Comparison of ENCODE assay signal across 17 cellular contexts in the genomic region with DNA sequence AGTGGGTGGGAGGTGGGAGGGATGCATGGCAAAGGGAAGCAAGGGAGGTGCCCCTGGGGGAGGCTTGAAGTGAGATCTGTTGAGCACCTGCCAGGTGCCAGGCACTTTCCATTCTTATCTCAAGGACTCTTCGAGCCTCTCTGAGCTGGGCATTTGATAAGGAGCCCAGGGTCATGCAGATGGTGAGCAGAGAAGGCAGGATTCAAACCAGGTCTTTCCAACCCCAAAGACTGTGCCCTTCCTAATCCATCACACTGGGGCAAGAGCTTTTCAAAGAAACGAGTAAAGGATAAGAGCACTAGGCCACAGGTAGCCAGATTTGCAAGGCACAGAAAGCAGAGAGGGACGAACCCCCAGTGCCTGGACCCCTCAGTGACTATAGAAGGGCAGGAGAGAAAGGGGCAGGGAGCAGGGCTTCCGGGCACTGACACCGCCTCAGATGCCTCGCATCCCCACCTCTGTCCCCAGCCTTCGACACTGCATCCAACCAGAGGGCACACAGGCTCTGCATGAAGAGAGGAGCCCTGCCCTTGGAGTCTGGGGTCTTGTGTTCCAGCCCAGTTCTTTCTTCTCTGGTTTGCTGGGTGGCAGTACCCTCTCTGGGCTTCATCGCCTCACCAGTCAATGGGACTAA. TPM values are rescaled to one million over a fixed set of nuclear protein-coding genes. Genes with fewer than 3 reads are reported as not detected.
DNase-seq lines count a peak whose midpoint lies in the region; ATAC-seq, FAIRE-seq and TF ChIP-seq lines count a peak whose summit lies in the region.
"Had no signal": no experiment of that assay in that cellular context is flagged by ENCODE, and none has a peak within 500 bp of the region (broad histone marks: within the 10 kb centered on the region; RNA-seq: fewer than 3 reads in every experiment).

No MANE protein-coding gene starts in this region.

- H3K56ac ChIP-seq in IMR-90 (ENCODE audit: extremely low read depth, insufficient read depth, low read length) (no peak overlapping the region), H1 (replicated peaks; ENCODE audit: insufficient read length, low read depth, low read length) (no peak overlapping the region)

- H2AK5ac ChIP-seq in IMR-90 (ENCODE audit: low read depth, low read length) (no peak overlapping the region), H1 (ENCODE audit: low read depth, low read length) (peak overlapping the region; percentile 1; the same call in 1 of the 2 replicates)

- H3K79me2 ChIP-seq in H1 (ENCODE audit: control insufficient read depth in 1 of 2, insufficient read depth in 2 of 2, low read length in 2 of 2) = no peaks in the 10 kb centered on the region

- peaks cover 13 to 16% of the 10 kb centered on the region in 2 donors for H3K27me3 Mint-ChIP-seq in natural killer cell treated with Interleukin-12 subunit alpha and Interleukin-12 subunit beta and Interleukin-15 and Interleukin-18, amount 100 ng/mL, for 72 hours

- TF ChIP-seq RAD21 in IMR-90 (IDR thresholded peaks at IDR 0.05; ENCODE audit: low read length) (no peak), H1 (IDR thresholded peaks at IDR 0.05 in 1 of 2, conservative IDR thresholded peaks at IDR 0.05 in 1 of 2; ENCODE audit: low read depth in 2 of 2, low read length in 2 of 2) (no peak)

- no peak overlapping the region for H2BK5ac ChIP-seq in IMR-90 (ENCODE audit: low read depth, low read length, poor library complexity, severe bottlenecking)
- H2BK5ac ChIP-seq in H1 (ENCODE audit: low read depth, low read length) = no peak overlapping the region

- H4K91ac ChIP-seq in IMR-90 (ENCODE audit: insufficient read depth, low read depth, low read length) = no peak overlapping the region
- H4K91ac ChIP-seq in H1 (replicated peaks; ENCODE audit: insufficient read length, low read length) = no peak overlapping the region

- H2BK20ac ChIP-seq in IMR-90 (ENCODE audit: low read depth, low read length) = no peak overlapping the region
- 0 out of 2 replicates have a peak overlapping the region, but pooled peaks have one; percentile 23 for H2BK20ac ChIP-seq in H1 (ENCODE audit: low read length)

- H3K4me2 ChIP-seq in BLaER1 = no peak overlapping the region
- H3K4me2 ChIP-seq in IMR-90 (ENCODE audit: low read depth, low read length) = no peak overlapping the region
- peak overlapping the region in 1 of 2 experiments; percentile 15; a peak in 2 of 4 replicates for H3K4me2 ChIP-seq in H1 (ENCODE audit: insufficient read depth in 1 of 2, low read depth in 2 of 2, low read length in 2 of 2)

- H3K27me3 ChIP-seq in BLaER1 = peaks cover 5% of the 10 kb centered on the region; the same call in 1 of the 2 replicates
- H3K27me3 ChIP-seq in IMR-90 (ENCODE audit: control insufficient read depth, insufficient read depth, low read length) = peaks cover 10% of the 10 kb centered on the region; the same call in 1 of the 2 replicates
- peaks cover 6 to 16% (median 12%) of the 10 kb centered on the region in 4 experiments for H3K27me3 ChIP-seq in H1 (replicated peaks in 1 of 4; ENCODE audit: control insufficient read depth in 3 of 4, extremely low read depth in 1 of 4, insufficient read depth in 3 of 4, low read length in 3 of 4)
- no peaks in the 10 kb centered on the region for H3K27me3 ChIP-seq in ovary
- peaks cover 0 to 77% (median 3%) of the 10 kb centered on the region in 4 donors for H3K27me3 ChIP-seq in esophagus squamous epithelium

- H3K27ac ChIP-seq in BLaER1 (no peak overlapping the region), IMR-90 (ENCODE audit: insufficient read depth, low read length) (no peak overlapping the region), H1 (ENCODE audit: low read depth, low read length) (no peak overlapping the region), ovary (peak overlapping the region; percentile 39 to 82), esophagus squamous epithelium (no peak overlapping the region)
- H3K27ac ChIP-seq: epithelial cell of prostate, sigmoid colon had no signal

- TF ChIP-seq POLR2A in IMR-90 (IDR thresholded peaks at IDR 0.05; ENCODE audit: low read depth, low read length) (no peak), H1 (IDR thresholded peaks at IDR 0.05; ENCODE audit: control extremely low read depth in 1 of 2, low read depth in 2 of 2, low read length in 2 of 2) (no peak), ovary (IDR thresholded peaks at IDR 0.05) (no peak), esophagus squamous epithelium (IDR thresholded peaks at IDR 0.05) (no peak)

- DNase-seq in IMR-90 = no peak
- no peak for DNase-seq in H1 (ENCODE audit: low read depth in 1 of 2, low spot score in 2 of 2)
- no peak for DNase-seq in ovary
- no peak for DNase-seq in HuH-7 (ENCODE audit: low spot score)
- no peak for DNase-seq in natural killer cell treated with Interleukin-12 subunit alpha and Interleukin-12 subunit beta and Interleukin-15 and Interleukin-18, amount 100 ng/mL, for 72 hours (ENCODE audit: low spot score)
- no peak for DNase-seq in esophagus squamous epithelium (lab: John Stamatoyannopoulos, UW)
- DNase-seq in sciatic nerve (ENCODE audit: low spot score) = no peak
- DNase-seq: activated gamma-delta T cell treated with Interleukin-2 at 50 U/mL for 16 hours; activated T-cell treated with anti-CD3 and anti-CD28 coated beads for 4 hours; effector CD4-positive, alpha-beta T cell; left cardiac atrium; sigmoid colon had no signal

- CTCF ChIA-PET in IMR-90 (lab: Yijun Ruan, JAX) (interaction anchor here (0.7 to 2.0 kb wide), 7 partner anchors 19 to 309 kb away, joined by 3 to 8 read pairs (median 3); no protein-coding TSS in a partner anchor), H1 (lab: Charles Lee; ENCODE audit: partially characterized antibody) (interaction anchor here (0.6 to 6.9 kb wide), 29 partner anchors 14 to 306 kb away, joined by 3 to 180 read pairs (median 6); a partner anchor contains a TSS)

- H3K14ac ChIP-seq in IMR-90 (replicated peaks; ENCODE audit: low read depth, low read length) (no peak overlapping the region), H1 (ENCODE audit: insufficient read length) (no peak overlapping the region)

- dilution Hi-C loops in IMR-90 (cut with HindIII; ENCODE audit: low sequenced_read_pairs, unreplicated experiment) = no loop called here

- no peak overlapping the region for H3K4me3 ChIP-seq in BLaER1
- H3K4me3 ChIP-seq in IMR-90 (ENCODE audit: insufficient read depth, low read depth, low read length) = no peak overlapping the region
- H3K4me3 ChIP-seq in H1 (ENCODE audit: extremely low read depth in 1 of 4, insufficient read depth in 2 of 4, low read depth in 3 of 4, low read length in 4 of 4) = no peak overlapping the region
- no peak overlapping the region for H3K4me3 ChIP-seq in ovary
- no peak overlapping the region for H3K4me3 ChIP-seq in esophagus squamous epithelium
- H3K4me3 ChIP-seq: sigmoid colon had no signal

- peak overlapping the region; percentile 3; the same call in 1 of the 2 replicates for H2BK12ac ChIP-seq in H1 (ENCODE audit: low read depth, low read length)

- no peaks in the 10 kb centered on the region; the same call in 1 of the 2 replicates for H3K9me1 ChIP-seq in IMR-90 (ENCODE audit: insufficient read depth, low read length)

- TF ChIP-seq EP300 in H1 (IDR thresholded peaks at IDR 0.05; ENCODE audit: borderline replicate concordance in 1 of 2, low read depth in 2 of 2, low read length in 2 of 2) = no peak
- no peak for TF ChIP-seq EP300 in ovary (IDR thresholded peaks at IDR 0.05)

- no peak overlapping the region for H2AK9ac ChIP-seq in IMR-90 (replicated peaks; ENCODE audit: low read depth, low read length, poor library complexity)

- H3K9me3 ChIP-seq in BLaER1 (no peaks in the 10 kb centered on the region), IMR-90 (ENCODE audit: control insufficient read depth, insufficient read depth, low read length) (no peaks in the 10 kb centered on the region), H1 (ENCODE audit: insufficient read depth in 2 of 2, low read depth in 1 of 2, low read length in 1 of 2) (no peaks in the 10 kb centered on the region), ovary (no peaks in the 10 kb centered on the region), esophagus squamous epithelium (no peaks in the 10 kb centered on the region)
- H3K9me3 ChIP-seq: sigmoid colon had no signal

- no peaks in the 10 kb centered on the region for H3K36me3 Mint-ChIP-seq in natural killer cell treated with Interleukin-12 subunit alpha and Interleukin-12 subunit beta and Interleukin-15 and Interleukin-18, amount 100 ng/mL, for 72 hours

- no peak overlapping the region for H3K4me3 Mint-ChIP-seq in natural killer cell treated with Interleukin-12 subunit alpha and Interleukin-12 subunit beta and Interleukin-15 and Interleukin-18, amount 100 ng/mL, for 72 hours

- BruUV-seq in IMR-90 (replicated peaks; lab: Mats Ljungman, UMichigan) = no TSS peak

- H3K4me1 ChIP-seq in BLaER1 (peaks cover 29% of the 10 kb centered on the region), IMR-90 (ENCODE audit: control insufficient read depth, insufficient read depth, low read length) (no peaks in the 10 kb centered on the region), H1 (replicated peaks in 1 of 4; ENCODE audit: control insufficient read depth in 3 of 4, insufficient read depth in 4 of 4, low read length in 3 of 4) (peaks cover 7 to 26% (median 19%) of the 10 kb centered on the region in 4 experiments), ovary (ENCODE audit: insufficient read depth) (peaks cover 7% of the 10 kb centered on the region), esophagus squamous epithelium (peaks cover 0 to 15% (median 0%) of the 10 kb centered on the region in 3 donors)

- TF ChIP-seq CTCF in IMR-90 (conservative IDR thresholded peaks at IDR 0.05; ENCODE audit: low read depth, low read length) = no peak
- TF ChIP-seq CTCF in H1 (IDR thresholded peaks at IDR 0.05; ENCODE audit: control extremely low read depth in 1 of 3, insufficient read depth in 1 of 3, low read depth in 1 of 3, low read length in 3 of 3) = no peak
- TF ChIP-seq CTCF in ovary (IDR thresholded peaks at IDR 0.05) = no peak
- TF ChIP-seq CTCF in esophagus squamous epithelium (IDR thresholded peaks at IDR 0.05) = no peak

- FAIRE-seq in H1 (lab: Jason Lieb, UNC) = no peak

- H3K23me2 ChIP-seq in H1 (ENCODE audit: low read depth, low read length) = peaks cover 1% of the 10 kb centered on the region

- no peak overlapping the region for H3K23ac ChIP-seq in IMR-90 (ENCODE audit: low read depth, low read length)
- no peak overlapping the region for H3K23ac ChIP-seq in H1 (ENCODE audit: insufficient read length)

- H3K18ac ChIP-seq in IMR-90 (ENCODE audit: low read depth, low read length) = no peak overlapping the region
- H3K18ac ChIP-seq in H1 (ENCODE audit: extremely low read depth, low read length) = peak overlapping the region; percentile 26; the same call in 1 of the 2 replicates

- H2BK120ac ChIP-seq in IMR-90 (ENCODE audit: low read depth, low read length) = no peak overlapping the region
- H2BK120ac ChIP-seq in H1 (replicated peaks; ENCODE audit: low read depth, low read length) = no peak overlapping the region

- H2BK15ac ChIP-seq in IMR-90 (ENCODE audit: low read depth, low read length) (no peak overlapping the region), H1 (ENCODE audit: low read length) (peak overlapping the region; percentile 49; the same call in 1 of the 2 replicates)

- intact Hi-C loops in IMR-90 (cut with micrococcal nuclease) (no loop called here), ovary (cut with DNase I) (no loop called here), esophagus squamous epithelium (cut with DNase I) (no loop called here), sciatic nerve (cut with DNase I) (no loop called here)

- H4K20me1 ChIP-seq in BLaER1 (no peaks in the 10 kb centered on the region), IMR-90 (ENCODE audit: insufficient read depth, low read length) (no peaks in the 10 kb centered on the region), H1 (replicated peaks in 1 of 2; ENCODE audit: control insufficient read depth in 1 of 2, insufficient read depth in 2 of 2, low read length in 2 of 2) (peaks cover 0 to 4% of the 10 kb centered on the region in 2 experiments)

- POLR2A ChIA-PET in IMR-90 (lab: Charles Lee; ENCODE audit: unreplicated experiment) = no interaction called here
- POLR2A ChIA-PET in H1 (lab: Charles Lee; ENCODE audit: partially characterized antibody) = interaction anchor here (0.6 to 15.2 kb wide), 10 partner anchors 8 to 468 kb away, joined by 3 to 229 read pairs (median 3); a partner anchor contains a TSS

- H3K9ac ChIP-seq in BLaER1 = 0 out of 2 replicates have a peak overlapping the region, but pooled peaks have one; percentile 10
- H3K9ac ChIP-seq in IMR-90 (ENCODE audit: low read depth, low read length) = no peak overlapping the region
- no peak overlapping the region for H3K9ac ChIP-seq in H1 (replicated peaks in 1 of 4; ENCODE audit: extremely low read depth in 1 of 4, low read depth in 3 of 4, low read length in 3 of 4)

- no peak overlapping the region for H3K4ac ChIP-seq in IMR-90 (ENCODE audit: low read depth, low read length)
- H3K4ac ChIP-seq in H1 (replicated peaks; ENCODE audit: insufficient read length, low read depth, low read length) = no peak overlapping the region

- no peak overlapping the region for H3K27ac Mint-ChIP-seq in natural killer cell treated with Interleukin-12 subunit alpha and Interleukin-12 subunit beta and Interleukin-15 and Interleukin-18, amount 100 ng/mL, for 72 hours

- no peaks in the 10 kb centered on the region for H3K36me3 ChIP-seq in BLaER1
- H3K36me3 ChIP-seq in IMR-90 (ENCODE audit: control insufficient read depth, insufficient read depth, low read length) = no peaks in the 10 kb centered on the region
- no peaks in the 10 kb centered on the region; a peak in 1 of 8 replicates for H3K36me3 ChIP-seq in H1 (ENCODE audit: control insufficient read depth in 2 of 4, insufficient read depth in 4 of 4, low read length in 3 of 4)
- no peaks in the 10 kb centered on the region for H3K36me3 ChIP-seq in ovary
- H3K36me3 ChIP-seq in esophagus squamous epithelium = no peaks in the 10 kb centered on the region
- H3K36me3 ChIP-seq: sigmoid colon had no signal

- peak overlapping the region; percentile 49 for H2AFZ ChIP-seq in IMR-90 (replicated peaks; ENCODE audit: low read length, poor library complexity)
- H2AFZ ChIP-seq in H1 (ENCODE audit: low read length) = no peak overlapping the region

- H4K5ac ChIP-seq in IMR-90 (ENCODE audit: low read depth, low read length) (no peak overlapping the region), H1 (ENCODE audit: insufficient read length, low read depth, low read length) (no peak overlapping the region)

- no peaks in the 10 kb centered on the region for H3K79me1 ChIP-seq in IMR-90 (ENCODE audit: low read depth in 1 of 2, low read length in 2 of 2)
- H3K79me1 ChIP-seq in H1 (ENCODE audit: low read depth, low read length) = no peaks in the 10 kb centered on the region

- in situ Hi-C loops in IMR-90 (cut with MboI; ENCODE audit: low sequenced_read_pairs) = no loop called here

- H3K4me1 Mint-ChIP-seq in natural killer cell treated with Interleukin-12 subunit alpha and Interleukin-12 subunit beta and Interleukin-15 and Interleukin-18, amount 100 ng/mL, for 72 hours (ENCODE audit: low read depth in 2 of 2) = no peaks in the 10 kb centered on the region

- H3K9me3 Mint-ChIP-seq in natural killer cell treated with Interleukin-12 subunit alpha and Interleukin-12 subunit beta and Interleukin-15 and Interleukin-18, amount 100 ng/mL, for 72 hours = no peaks in the 10 kb centered on the region

- WGBS in IMR-90 (ENCODE audit: extremely low coverage in 2 of 2, insufficient read length in 1 of 2), 2 experiments = 82% methylated on average over 2 of the region's 8 CpGs; no CpG with 5 or more reads in 1 of the 2 experiments
- 89% methylated on average over 7 of the region's 8 CpGs; no CpG with 5 or more reads in 1 of the 2 experiments for WGBS in H1 (ENCODE audit: extremely low coverage in 1 of 2, insufficient coverage in 1 of 2, insufficient read length in 1 of 2, insufficient replicate concordance in 2 of 2, low coverage in 1 of 2, low lambda C conversion rate in 2 of 2, missing lambda C conversion rate in 1 of 2), 2 experiments
- 75 to 79% (median 79%) methylated on average over 8 of the region's 8 CpGs for WGBS in ovary, 3 donors
- WGBS in esophagus squamous epithelium, 2 donors = 79 to 93% methylated on average over 5 to 6 of the region's 8 CpGs

- H4K8ac ChIP-seq in IMR-90 (ENCODE audit: low read depth in 2 of 2, low read length in 2 of 2) (no peak overlapping the region), H1 (ENCODE audit: extremely low read depth, insufficient read depth, low read length) (no peak overlapping the region)

- ATAC-seq in IMR-90 (ENCODE audit: low read depth) = peak; percentile 4; the same call in 1 of the 2 replicates
- no peak for ATAC-seq in natural killer cell treated with Interleukin-12 subunit alpha and Interleukin-12 subunit beta and Interleukin-15 and Interleukin-18, amount 100 ng/mL, for 72 hours
- ATAC-seq in sciatic nerve = no peak

RNA-seq across cellular contexts. Expression of a gene that starts 21.0 kb away (rescaled TPM):
- total RNA-seq in IMR-90 (2012; rRNA removed) = 0.54 and 0.56 TPM in 2 replicates
- 2.3 and 2.7 TPM in 2 replicates for polyA plus RNA-seq in IMR-90 (2012; rRNA removed)
- 1.2 and 2.6 TPM in 2 replicates for polyA plus RNA-seq in IMR-90 (2012; cell fraction: cytosol; rRNA removed)
- polyA plus RNA-seq in IMR-90 (2012; cell fraction: nucleus; rRNA removed; ENCODE audit: low replicate concordance) = 12.3 and 14.6 TPM in 2 replicates
- 7.7 and 7.8 TPM in 2 replicates for total RNA-seq in H1 (2021; fragmentation: NEBNext Ultra II Directional; extraction: Animal tissue kit (Norgen Biotek cat#: 25700))
- polyA plus RNA-seq in H1 (2011; rRNA removed) = 10.3 and 12.7 TPM in 2 replicates
- polyA plus RNA-seq in H1 (2011; cell fraction: cytosol; rRNA removed) = 11.8 TPM
- 32.6 TPM for polyA plus RNA-seq in H1 (2011; cell fraction: nucleus; rRNA removed)
- 9.5 to 12.6 TPM (median 11.6 TPM) in 4 replicates for polyA plus RNA-seq in H1 (2012, experiment 1 of 2)
- polyA plus RNA-seq in H1 (2012, experiment 2 of 2) = 4.2 TPM
- polyA plus RNA-seq in H1 (2013, experiment 1 of 2) = 4.7 TPM
- polyA plus RNA-seq in H1 (2013, experiment 2 of 2) = 4.3 TPM
- polyA minus RNA-seq in H1 (2011; rRNA and poly(A)+ RNA removed) = 11.4 and 13.0 TPM in 2 replicates
- polyA minus RNA-seq in H1 (2011; cell fraction: cytosol; rRNA and poly(A)+ RNA removed) = 6.8 TPM
- 14.2 TPM for polyA minus RNA-seq in H1 (2011; cell fraction: nucleus; rRNA and poly(A)+ RNA removed)
- 10 to 100 TPM in 5 of 7 donors, 1 to 10 TPM in 2; 5.4 to 40.4 (median 17.1) TPM for total RNA-seq in ovary
- 10 to 100 TPM; 10.8 to 12.8 TPM for polyA plus RNA-seq in ovary
- total RNA-seq in natural killer cell treated with Interleukin-12 subunit alpha and Interleukin-12 subunit beta and Interleukin-15 and Interleukin-18, amount 100 ng/mL, for 72 hours = under 1 TPM; 0.07 to 0.20 TPM
- 1 to 10 TPM in 1 of 4 donors, under 1 TPM in 3; 0.12 to 2.7 (median 0.26) TPM for total RNA-seq in esophagus squamous epithelium
- 3.2 TPM for total RNA-seq in sciatic nerve

RNA-seq across cellular contexts. Expression of a gene that starts 23.9 kb away (rescaled TPM):
- total RNA-seq in IMR-90 (2012; rRNA removed) = under 0.01 and 0.18 TPM in 2 replicates
- polyA plus RNA-seq in IMR-90 (2012; rRNA removed) = 0.19 and 0.32 TPM in 2 replicates
- polyA plus RNA-seq in IMR-90 (2012; cell fraction: cytosol; rRNA removed) = 0.03 and 0.12 TPM in 2 replicates
- 0.27 and 0.29 TPM in 2 replicates for polyA plus RNA-seq in IMR-90 (2012; cell fraction: nucleus; rRNA removed; ENCODE audit: low replicate concordance)
- 45.7 and 45.9 TPM in 2 replicates for total RNA-seq in H1 (2021; fragmentation: NEBNext Ultra II Directional; extraction: Animal tissue kit (Norgen Biotek cat#: 25700))
- 26.8 and 42.3 TPM in 2 replicates for polyA plus RNA-seq in H1 (2011; rRNA removed)
- 23.3 TPM for polyA plus RNA-seq in H1 (2011; cell fraction: cytosol; rRNA removed)
- polyA plus RNA-seq in H1 (2011; cell fraction: nucleus; rRNA removed) = 49.4 TPM
- 26.5 to 37.1 TPM (median 35.2 TPM) in 4 replicates for polyA plus RNA-seq in H1 (2012, experiment 1 of 2)
- polyA plus RNA-seq in H1 (2012, experiment 2 of 2) = 29.5 TPM
- polyA plus RNA-seq in H1 (2013, experiment 1 of 2) = 57.5 TPM
- polyA plus RNA-seq in H1 (2013, experiment 2 of 2) = 60.3 TPM
- 22.4 and 28.5 TPM in 2 replicates for polyA minus RNA-seq in H1 (2011; rRNA and poly(A)+ RNA removed)
- 26.4 TPM for polyA minus RNA-seq in H1 (2011; cell fraction: cytosol; rRNA and poly(A)+ RNA removed)
- 23.6 TPM for polyA minus RNA-seq in H1 (2011; cell fraction: nucleus; rRNA and poly(A)+ RNA removed)
- total RNA-seq in ovary = 1 to 10 TPM in 4 of 7 donors, under 1 TPM in 3; 0.11 to 1.8 (median 1.2) TPM
- under 1 TPM; 0.47 to 0.48 TPM for polyA plus RNA-seq in ovary
- not detected for total RNA-seq in natural killer cell treated with Interleukin-12 subunit alpha and Interleukin-12 subunit beta and Interleukin-15 and Interleukin-18, amount 100 ng/mL, for 72 hours
- total RNA-seq in esophagus squamous epithelium = not detected
- total RNA-seq in sciatic nerve = not detected
- total RNA-seq: Daoy, omental fat pad had no signal
- polyA plus RNA-seq: BJ had no signal

Comparison
In these comparisons a context has a peak if more than half of its experiments do, and no peak if none do; other contexts are left out.
1. H3K27ac ChIP-seq: peak in ovary (2 of 2); none in BLaER1 (single experiment), IMR-90 (single experiment), H1 (single experiment) and esophagus squamous epithelium (0 of 4).
2. RNA of a gene that starts 23.9 kb away (total RNA-seq): 45.7 to 45.9 TPM in H1; 0.11 to 1.8 TPM in ovary, under 0.01 to 0.18 TPM in IMR-90, not detected in sciatic nerve (single experiment), not detected in natural killer cell treated with Interleukin-12 subunit alpha and Interleukin-12 subunit beta and Interleukin-15 and Interleukin-18, amount 100 ng/mL, for 72 hours and not detected in esophagus squamous epithelium; every median in the first group is over 10 times any median in the second.